9 cellular contexts compared by ENCODE assay signal in the genomic region with DNA sequence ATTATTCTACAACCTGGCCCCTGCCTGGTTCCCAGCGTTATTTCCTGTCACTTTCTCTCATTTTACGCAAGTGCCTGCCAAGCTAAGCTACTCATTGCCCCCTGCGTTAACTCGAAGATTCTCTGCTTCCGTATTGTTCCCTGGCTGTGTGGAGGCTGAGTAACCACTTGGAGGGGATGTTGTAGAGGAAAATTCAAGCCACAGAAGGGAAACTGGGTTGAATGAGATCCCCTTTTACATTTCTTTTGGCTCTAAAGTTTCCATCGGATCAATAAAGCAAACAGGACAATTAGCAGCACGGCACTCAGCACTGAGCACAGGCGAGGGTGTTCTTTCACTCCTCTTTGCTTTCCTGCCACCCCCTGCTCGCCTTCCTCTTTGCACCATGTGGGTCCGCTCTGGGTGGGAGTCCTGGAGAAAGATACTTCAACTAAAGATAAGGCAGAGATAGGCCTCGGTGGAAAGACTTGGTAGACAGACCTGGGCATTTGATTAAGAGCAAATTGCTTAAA. TPM values are rescaled to one million over a fixed set of nuclear protein-coding genes. Genes with fewer than 3 reads are reported as not detected.
DNase-seq lines count a peak whose midpoint lies in the region; ATAC-seq and TF ChIP-seq lines count a peak whose summit lies in the region.
"Had no signal": no experiment of that assay in that cellular context is flagged by ENCODE, and none has a peak within 500 bp of the region (broad histone marks: within the 10 kb centered on the region; RNA-seq: fewer than 3 reads in every experiment).

No MANE protein-coding gene starts in this region.

- H3K27ac Mint-ChIP-seq in activated naive CD4-positive, alpha-beta T cell treated with anti-CD3 and anti-CD28 coated beads, Interleukin-2, amount 50 U/mL, for 72 hours, result peak overlapping the region; percentile 99

- H3K36me3 Mint-ChIP-seq in activated naive CD4-positive, alpha-beta T cell treated with anti-CD3 and anti-CD28 coated beads, Interleukin-2, amount 50 U/mL, for 72 hours, result peaks cover 26 to 45% of the 10 kb centered on the region in 2 donors

- peak; percentile 58 for DNase-seq in DMS 273 (lab: John Stamatoyannopoulos, UW; ENCODE audit: unreplicated experiment)
- DNase-seq in DMS 273 treated with DMSO at 0.1 percent for 48 hours (lab: John Stamatoyannopoulos, UW), result no peak
- peak; percentile 23 for DNase-seq in NCI-H345 treated with DMSO at 0.1 percent for 48 hours (lab: John Stamatoyannopoulos, UW; ENCODE audit: unreplicated experiment)
- DNase-seq in activated naive CD4-positive, alpha-beta T cell treated with anti-CD3 and anti-CD28 coated beads, Interleukin-2, amount 50 U/mL, for 72 hours (ENCODE audit: low spot score in 2 of 2), result no peak
- no peak for DNase-seq in left ventricle myocardium inferior
- DNase-seq in renal cortical epithelial cell (ENCODE audit: low read depth), result peak; percentile 49
- no peak for DNase-seq in NCI-H510A treated with DMSO at 0.1 percent for 48 hours (lab: John Stamatoyannopoulos, UW)

- TF ChIP-seq CTCF in left ventricle myocardium inferior (IDR thresholded peaks at IDR 0.05; ENCODE audit: borderline replicate concordance), result peak; percentile 65

- ATAC-seq in activated naive CD4-positive, alpha-beta T cell treated with anti-CD3 and anti-CD28 coated beads, Interleukin-2, amount 50 U/mL, for 72 hours, result peak; percentile 26 to 30
- no peak for ATAC-seq in HG03457 (IDR thresholded peaks at IDR 0.05; ENCODE audit: unreplicated experiment)

- H3K4me1 ChIP-seq in left ventricle myocardium inferior, result peaks cover 11% of the 10 kb centered on the region

- intact Hi-C loops in left ventricle myocardium inferior (cut with micrococcal nuclease), result loop anchor here (10.0 kb wide), 1 partner anchor 514 kb away; no protein-coding TSS in a partner anchor

- H3K9me3 Mint-ChIP-seq in activated naive CD4-positive, alpha-beta T cell treated with anti-CD3 and anti-CD28 coated beads, Interleukin-2, amount 50 U/mL, for 72 hours, result no peaks in the 10 kb centered on the region

- H3K27ac ChIP-seq in left ventricle myocardium inferior (replicated peaks), result peak overlapping the region; percentile 94
- H3K27ac ChIP-seq: 22Rv1 had no signal

- no peaks in the 10 kb centered on the region for H3K36me3 ChIP-seq in left ventricle myocardium inferior

- H3K4me3 ChIP-seq in left ventricle myocardium inferior, result peak overlapping the region; percentile 80

- no peaks in the 10 kb centered on the region for H3K27me3 ChIP-seq in left ventricle myocardium inferior (ENCODE audit: low read depth)

- no peaks in the 10 kb centered on the region for H3K9me3 ChIP-seq in left ventricle myocardium inferior (replicated peaks)

RNA-seq across cellular contexts. Expression of a gene that starts 4.2 kb away (rescaled TPM):
- total RNA-seq in activated naive CD4-positive, alpha-beta T cell treated with anti-CD3 and anti-CD28 coated beads, Interleukin-2, amount 50 U/mL, for 72 hours, result over 10,000 TPM in 1 of 2 donors, 1,000 to 10,000 TPM in 1; 8,550 to 11,762 TPM
- 955 TPM for total RNA-seq in left ventricle myocardium inferior
- 2,616 and 8,785 TPM in 2 replicates for total RNA-seq in renal cortical epithelial cell

Comparison
In these comparisons a context has a peak if more than half of its experiments do, and no peak if none do; other contexts are left out.
1. DNase-seq: peak in DMS 273 (single experiment), NCI-H345 treated with DMSO at 0.1 percent for 48 hours (single experiment) and renal cortical epithelial cell (single experiment); none in DMS 273 treated with DMSO at 0.1 percent for 48 hours (single experiment), activated naive CD4-positive, alpha-beta T cell treated with anti-CD3 and anti-CD28 coated beads, Interleukin-2, amount 50 U/mL, for 72 hours (0 of 2), left ventricle myocardium inferior (single experiment) and NCI-H510A treated with DMSO at 0.1 percent for 48 hours (single experiment).